In genomic region chr11:34345012-34345804, GRCh38 we compare ENCODE assay signal across 9 cellular contexts.
DNase-seq lines count a peak whose midpoint lies in the region; ATAC-seq and TF ChIP-seq lines count a peak whose summit lies in the region.
"Had no signal": no experiment of that assay in that cellular context is flagged by ENCODE, and none has a peak within 500 bp of the region (broad histone marks: within the 10 kb centered on the region; RNA-seq: fewer than 3 reads in every experiment).

No MANE protein-coding gene starts in this region.

- DNase-seq in AG10803 (ENCODE audit: low read depth) = peak; percentile 97
- peak; percentile 72 to 93 for DNase-seq in SW 1271 (lab: John Stamatoyannopoulos, UW)
- DNase-seq in kidney glomerular epithelial cell (lab: John Stamatoyannopoulos, UW) = peak; percentile 84
- DNase-seq in Ammon's horn (ENCODE audit: low spot score) = no peak

- H3K4me3 ChIP-seq in AG10803 (ENCODE audit: low read length) = no peak overlapping the region
- H3K4me3 ChIP-seq: SJSA1 had no signal

- ATAC-seq in HG03342 (IDR thresholded peaks at IDR 0.05; ENCODE audit: unreplicated experiment) (peak; percentile 70), HG03280 (IDR thresholded peaks at IDR 0.05; ENCODE audit: unreplicated experiment) (no peak), GM18858 (IDR thresholded peaks at IDR 0.05; ENCODE audit: unreplicated experiment) (no peak), HG02938 (IDR thresholded peaks at IDR 0.05; ENCODE audit: unreplicated experiment) (no peak)

- TF ChIP-seq CTCF in AG10803 (conservative IDR thresholded peaks at IDR 0.05; ENCODE audit: low read length) = no peak
